In the genomic region with DNA sequence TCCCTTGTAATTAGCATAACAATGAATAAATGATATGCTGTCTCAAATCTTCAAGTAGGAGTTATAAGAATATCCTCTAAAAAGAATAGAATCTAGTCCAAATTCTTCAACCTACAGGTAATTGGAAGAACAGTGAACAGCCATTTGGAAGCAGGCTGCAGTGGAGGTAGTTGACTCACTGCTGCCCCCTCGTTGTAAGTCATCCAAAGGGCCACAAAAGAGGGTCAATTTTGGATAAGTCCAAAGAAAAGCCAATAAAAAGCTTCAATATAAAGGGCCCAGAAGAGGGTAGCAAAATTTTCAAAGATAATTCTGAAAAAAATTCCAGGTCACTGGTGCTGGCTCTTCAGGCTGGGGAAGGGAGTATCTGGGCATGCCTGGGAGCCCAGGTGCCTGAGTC, we compare ENCODE assay signal across 10 cellular contexts.
DNase-seq lines count a peak whose midpoint lies in the region; ATAC-seq and TF ChIP-seq lines count a peak whose summit lies in the region.
"Had no signal": no experiment of that assay in that cellular context is flagged by ENCODE, and none has a peak within 500 bp of the region (broad histone marks: within the 10 kb centered on the region; RNA-seq: fewer than 3 reads in every experiment).

No MANE protein-coding gene starts in this region.

- peak; percentile 22 for DNase-seq in GM10266 (ENCODE audit: extremely low spot score)
- no peak for DNase-seq in LNCaP clone FGC (ENCODE audit: low read depth)
- peak; percentile 46 to 56 for DNase-seq in cardiac fibroblast (ENCODE audit: low read depth in 2 of 2)
- no peak for DNase-seq in mesothelial cell of epicardium (ENCODE audit: low spot score in 2 of 2, unreplicated experiment in 2 of 2)
- DNase-seq in epidermal melanocyte (ENCODE audit: insufficient read length, low spot score) = no peak
- no peak for DNase-seq in omental fat pad (ENCODE audit: low spot score)
- DNase-seq in cortex of kidney (lab: John Stamatoyannopoulos, UW) = no peak
- DNase-seq: naive B cell, T1000 had no signal

- H3K4me3 Mint-ChIP-seq in mesothelial cell of epicardium = no peak overlapping the region
- H3K4me3 Mint-ChIP-seq: naive B cell had no signal

- no peak overlapping the region for H3K4me3 ChIP-seq in LNCaP clone FGC (ENCODE audit: low read depth, low read length)
- no peak overlapping the region for H3K4me3 ChIP-seq in cardiac fibroblast (replicated peaks in 1 of 2; ENCODE audit: low read depth in 2 of 2, low read length in 2 of 2)

- peaks cover 2% of the 10 kb centered on the region for H3K9me3 Mint-ChIP-seq in mesothelial cell of epicardium

- no peaks in the 10 kb centered on the region for H3K4me1 Mint-ChIP-seq in mesothelial cell of epicardium
- H3K4me1 Mint-ChIP-seq: naive B cell had no signal

- no peaks in the 10 kb centered on the region for H3K36me3 Mint-ChIP-seq in mesothelial cell of epicardium
- H3K36me3 Mint-ChIP-seq: naive B cell had no signal

- no peak overlapping the region for H3K27ac Mint-ChIP-seq in mesothelial cell of epicardium
- H3K27ac Mint-ChIP-seq: naive B cell had no signal

- no peak for ATAC-seq in HG02870 (IDR thresholded peaks at IDR 0.05; ENCODE audit: unreplicated experiment)
- no peak for ATAC-seq in omental fat pad (ENCODE audit: low FRiP score)

- peak; percentile 42 for TF ChIP-seq CTCF in GM10266 (IDR thresholded peaks at IDR 0.05; ENCODE audit: control insufficient read depth, insufficient read depth, low read depth, missing control alignments)
- peak; percentile 53 for TF ChIP-seq CTCF in LNCaP clone FGC (IDR thresholded peaks at IDR 0.05; ENCODE audit: control insufficient read depth, extremely low read depth, insufficient read depth)
- TF ChIP-seq CTCF in cardiac fibroblast (IDR thresholded peaks at IDR 0.05; ENCODE audit: low read depth, low read length) = peak; percentile 61
- peak; percentile 18 for TF ChIP-seq CTCF in mesothelial cell of epicardium (IDR thresholded peaks at IDR 0.05; ENCODE audit: unreplicated experiment)
- no peak for TF ChIP-seq CTCF in omental fat pad (IDR thresholded peaks at IDR 0.05)

- H3K27me3 Mint-ChIP-seq in mesothelial cell of epicardium (ENCODE audit: low read depth) = peaks cover 77% of the 10 kb centered on the region
- H3K27me3 Mint-ChIP-seq: naive B cell had no signal

Comparison
In these comparisons a context has a peak if more than half of its experiments do, and no peak if none do; other contexts are left out.
1. DNase-seq: peak in GM10266 (single experiment) and cardiac fibroblast (2 of 2); none in LNCaP clone FGC (single experiment), mesothelial cell of epicardium (0 of 2), epidermal melanocyte (single experiment), omental fat pad (single experiment) and cortex of kidney (single experiment).
2. CTCF ChIP-seq: peak in GM10266 (single experiment), LNCaP clone FGC (single experiment), cardiac fibroblast (single experiment) and mesothelial cell of epicardium (single experiment); none in omental fat pad (0 of 3).